8 cellular contexts compared by ENCODE assay signal in the genomic region with DNA sequence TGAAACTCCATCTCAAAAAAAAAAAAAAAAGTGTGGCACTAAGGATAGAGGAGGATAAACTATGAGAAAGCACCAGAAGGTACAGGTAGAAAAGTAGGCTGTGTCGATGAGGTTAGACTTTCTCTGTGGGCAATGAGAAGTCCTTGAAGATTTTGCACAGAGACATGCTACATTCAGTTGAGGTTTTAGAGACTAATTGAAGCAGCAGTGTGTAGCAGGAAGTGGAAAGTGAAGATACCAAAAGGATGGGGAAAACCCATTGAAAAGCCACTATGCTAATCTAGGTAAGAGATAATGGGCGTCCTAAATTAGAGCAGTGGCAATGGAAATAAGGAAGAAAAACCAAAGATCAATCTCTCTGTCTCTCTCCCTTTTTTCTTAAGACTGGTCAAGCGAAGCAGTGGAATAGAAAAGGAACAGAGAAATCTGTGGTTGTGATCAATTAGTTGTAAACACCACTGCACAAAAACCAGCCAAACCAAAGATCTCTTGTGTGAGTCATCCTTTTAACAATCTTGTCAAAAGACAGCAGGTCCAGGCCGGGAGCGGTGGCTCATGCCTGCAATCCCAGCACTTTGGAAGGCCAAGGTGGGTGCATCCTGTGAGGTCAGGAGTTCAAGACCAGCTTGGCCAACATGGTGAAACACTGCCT. TPM values are rescaled to one million over a fixed set of nuclear protein-coding genes. Genes with fewer than 3 reads are reported as not detected.
DNase-seq lines count a peak whose midpoint lies in the region; ATAC-seq and TF ChIP-seq lines count a peak whose summit lies in the region.
"Had no signal": no experiment of that assay in that cellular context is flagged by ENCODE, and none has a peak within 500 bp of the region (broad histone marks: within the 10 kb centered on the region; RNA-seq: fewer than 3 reads in every experiment).

No MANE protein-coding gene starts in this region.

- H3K4me1 ChIP-seq in heart left ventricle, result peaks cover 0 to 8% (median 0%) of the 10 kb centered on the region in 12 donors

- WGBS in heart left ventricle, 4 donors, result 59 to 76% (median 66%) methylated on average over 5 of the region's 5 CpGs

- H3K36me3 ChIP-seq in heart left ventricle, result no peaks in the 10 kb centered on the region
- H3K36me3 ChIP-seq: thoracic aorta had no signal

- CTCF ChIA-PET in WTC11 (lab: Charles Lee), result interaction anchor here (0.5 kb wide), 1 partner anchor 296 kb away, joined by 3 read pairs; no protein-coding TSS in a partner anchor

- H3K27me3 ChIP-seq in heart left ventricle, result peaks cover 5 to 29% (median 17%) of the 10 kb centered on the region in 9 donors

- intact Hi-C loops in heart left ventricle (cut with DNase I), result no loop called here

- H3K27ac ChIP-seq in heart left ventricle, result no peak overlapping the region
- H3K27ac ChIP-seq: thoracic aorta had no signal

- peak; percentile 45 to 54 for DNase-seq in activated CD4-positive, alpha-beta T cell treated with anti-CD3 and anti-CD28 coated beads, Interleukin-2, amount 50 U/mL, for 48 hours
- DNase-seq in stimulated activated CD4-positive, alpha-beta T cell treated with anti-CD3 and anti-CD28 coated beads, Interleukin-4, amount 100 ng/mL, for 24 hours, result peak; percentile 40
- DNase-seq in NCI-H345 treated with DMSO at 0.1 percent for 48 hours (lab: John Stamatoyannopoulos, UW; ENCODE audit: unreplicated experiment) (no peak), WTC11 (ENCODE audit: low spot score) (no peak), heart left ventricle (no peak)

- no peaks in the 10 kb centered on the region for H3K9me3 Mint-ChIP-seq in WTC11

- peak; percentile 87 for ATAC-seq in GM19351 (IDR thresholded peaks at IDR 0.05; ENCODE audit: unreplicated experiment)
- ATAC-seq in HG03045 (IDR thresholded peaks at IDR 0.05; ENCODE audit: unreplicated experiment), result peak; percentile 68
- ATAC-seq in WTC11, result no peak
- no peak for ATAC-seq in heart left ventricle

- no peak overlapping the region for H3K27ac Mint-ChIP-seq in WTC11

- H3K36me3 Mint-ChIP-seq in WTC11, result no peaks in the 10 kb centered on the region

- no peak overlapping the region for H3K4me3 Mint-ChIP-seq in WTC11

- POLR2A ChIA-PET in WTC11 (lab: Charles Lee), result no interaction called here

- H3K4me1 Mint-ChIP-seq in WTC11, result peaks cover 6% of the 10 kb centered on the region; the same call in 1 of the 2 replicates

- H3K4me3 ChIP-seq in heart left ventricle, result no peak overlapping the region
- H3K4me3 ChIP-seq: thoracic aorta had no signal

- peaks cover 0 to 6% (median 0%) of the 10 kb centered on the region in 12 donors for H3K9me3 ChIP-seq in heart left ventricle
- H3K9me3 ChIP-seq: thoracic aorta had no signal

- no peak for TF ChIP-seq POLR2A in heart left ventricle (IDR thresholded peaks at IDR 0.05)

- H3K27me3 Mint-ChIP-seq in WTC11 (ENCODE audit: low read depth), result peaks cover 42% of the 10 kb centered on the region

- TF ChIP-seq CTCF in WTC11 (IDR thresholded peaks at IDR 0.05) (no peak), heart left ventricle (IDR thresholded peaks at IDR 0.05) (no peak)

TF ChIP-seq in WTC11, 78 proteins besides CTCF, POLR2A, EP300 and RAD21:
- TF ChIP-seq, protein P1, sequence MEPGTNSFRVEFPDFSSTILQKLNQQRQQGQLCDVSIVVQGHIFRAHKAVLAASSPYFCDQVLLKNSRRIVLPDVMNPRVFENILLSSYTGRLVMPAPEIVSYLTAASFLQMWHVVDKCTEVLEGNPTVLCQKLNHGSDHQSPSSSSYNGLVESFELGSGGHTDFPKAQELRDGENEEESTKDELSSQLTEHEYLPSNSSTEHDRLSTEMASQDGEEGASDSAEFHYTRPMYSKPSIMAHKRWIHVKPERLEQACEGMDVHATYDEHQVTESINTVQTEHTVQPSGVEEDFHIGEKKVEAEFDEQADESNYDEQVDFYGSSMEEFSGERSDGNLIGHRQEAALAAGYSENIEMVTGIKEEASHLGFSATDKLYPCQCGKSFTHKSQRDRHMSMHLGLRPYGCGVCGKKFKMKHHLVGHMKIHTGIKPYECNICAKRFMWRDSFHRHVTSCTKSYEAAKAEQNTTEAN (CRISPR knock-in tag; IDR thresholded peaks at IDR 0.05), result no peak
TF ChIP-seq in WTC11: peak in this region for 0.

RNA-seq across cellular contexts. Expression of a gene that starts 3.5 kb away (rescaled TPM):
- total RNA-seq in WTC11 (2021) (0.92 to 1.6 TPM (median 1.3 TPM) in 3 replicates), heart left ventricle (not detected)
- polyA plus RNA-seq in heart left ventricle, result not detected
- total RNA-seq: thoracic aorta had no signal

Comparison
In these comparisons a context has a peak if more than half of its experiments do, and no peak if none do; other contexts are left out.
1. ATAC-seq: peak in GM19351 (single experiment) and HG03045 (single experiment); none in WTC11 (single experiment) and heart left ventricle (0 of 4).
2. DNase-seq: peak in activated CD4-positive, alpha-beta T cell treated with anti-CD3 and anti-CD28 coated beads, Interleukin-2, amount 50 U/mL, for 48 hours (2 of 2) and stimulated activated CD4-positive, alpha-beta T cell treated with anti-CD3 and anti-CD28 coated beads, Interleukin-4, amount 100 ng/mL, for 24 hours (single experiment); none in NCI-H345 treated with DMSO at 0.1 percent for 48 hours (single experiment), WTC11 (single experiment) and heart left ventricle (0 of 5).